In the genomic region with DNA sequence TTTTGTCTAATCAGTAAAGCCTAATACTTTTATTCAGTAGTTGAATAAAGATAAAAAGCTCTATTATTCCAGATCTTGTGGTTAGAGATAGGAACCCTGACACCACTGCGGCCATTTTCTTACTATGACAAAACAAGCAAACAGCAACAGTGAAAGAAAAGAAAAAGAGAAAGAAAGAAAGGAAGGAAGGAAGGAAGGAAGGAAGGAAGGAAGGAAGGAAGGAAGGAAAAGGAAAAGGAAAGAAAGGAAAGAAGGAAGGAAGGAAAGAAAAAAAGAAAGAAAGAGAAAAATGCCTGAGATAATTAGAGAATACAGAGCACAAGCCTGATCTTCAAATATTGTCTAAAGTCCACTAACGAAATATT, we compare ENCODE assay signal across 10 cellular contexts.
DNase-seq lines count a peak whose midpoint lies in the region; ATAC-seq and TF ChIP-seq lines count a peak whose summit lies in the region.
"Had no signal": no experiment of that assay in that cellular context is flagged by ENCODE, and none has a peak within 500 bp of the region (broad histone marks: within the 10 kb centered on the region; RNA-seq: fewer than 3 reads in every experiment).

No MANE protein-coding gene starts in this region.

- no peaks in the 10 kb centered on the region for H3K9me2 ChIP-seq in Loucy (replicated peaks; ENCODE audit: low read depth, low read length)

- peak overlapping the region; percentile 86 for H3K27ac Mint-ChIP-seq in CD8-positive, alpha-beta T cell
- H3K27ac Mint-ChIP-seq in neural progenitor cell: no peak overlapping the region

- no peak for DNase-seq in CD8-positive, alpha-beta T cell
- DNase-seq in brain microvascular endothelial cell: no peak
- DNase-seq in neural progenitor cell (ENCODE audit: low spot score): no peak
- no peak for DNase-seq in heart right ventricle
- no peak for DNase-seq in SW480 (ENCODE audit: low spot score)
- DNase-seq in activated T-cell treated with anti-CD3 and anti-CD28 coated beads, Interleukin-2, amount 50 U/mL, for 4 hours: no peak
- DNase-seq: NCI-H1105 had no signal

- no peaks in the 10 kb centered on the region for H3K9me3 ChIP-seq in CD8-positive, alpha-beta T cell (ENCODE audit: low read length)
- H3K9me3 ChIP-seq in Loucy (ENCODE audit: insufficient read depth, low read depth, low read length): no peaks in the 10 kb centered on the region
- H3K9me3 ChIP-seq in neural progenitor cell (ENCODE audit: low read depth): no peaks in the 10 kb centered on the region
- H3K9me3 ChIP-seq in heart right ventricle: no peaks in the 10 kb centered on the region

- H3K4me2 ChIP-seq in Loucy (ENCODE audit: low read depth, low read length, poor library complexity, severe bottlenecking): peak overlapping the region; percentile 57
- H3K4me2 ChIP-seq in neural progenitor cell: no peak overlapping the region

- no peaks in the 10 kb centered on the region for H3K36me3 ChIP-seq in CD8-positive, alpha-beta T cell (ENCODE audit: insufficient read depth, low read length)
- H3K36me3 ChIP-seq in Loucy (ENCODE audit: insufficient read depth, low read length) (no peaks in the 10 kb centered on the region), brain microvascular endothelial cell (replicated peaks) (no peaks in the 10 kb centered on the region), neural progenitor cell (no peaks in the 10 kb centered on the region), heart right ventricle (no peaks in the 10 kb centered on the region)

- intact Hi-C loops in CD8-positive, alpha-beta T cell (cut with DNase I, micrococcal nuclease): no loop called here
- intact Hi-C loops in heart right ventricle (cut with DNase I): no loop called here

- H3K27ac ChIP-seq in CD8-positive, alpha-beta T cell (ENCODE audit: low read depth, low read length): no peak overlapping the region
- H3K27ac ChIP-seq in brain microvascular endothelial cell (peak overlapping the region; percentile 84), neural progenitor cell (peak overlapping the region; percentile 57), heart right ventricle (peak overlapping the region in 1 of 10 donors; percentile 69)

- no peak for ATAC-seq in CD8-positive, alpha-beta T cell
- ATAC-seq in HG03095 (IDR thresholded peaks at IDR 0.05; ENCODE audit: unreplicated experiment) (no peak), heart right ventricle (no peak)
- ATAC-seq in activated T-cell treated with anti-CD3 and anti-CD28 coated beads, Interleukin-2, amount 50 U/mL, for 4 hours: no peak

- POLR2A ChIA-PET in CD8-positive, alpha-beta T cell (lab: Charles Lee): interaction anchor here (0.7 to 1.2 kb wide), 2 partner anchors 140 to 522 kb away, joined by 3 read pairs; partner anchors contain the start of gene ETV1

- H3F3A ChIP-seq in Loucy (ENCODE audit: low read depth) (peaks cover 6% of the 10 kb centered on the region; the same call in 1 of the 2 replicates), neural progenitor cell (ENCODE audit: low read depth) (peaks cover 19% of the 10 kb centered on the region)

- H2AFZ ChIP-seq in Loucy (ENCODE audit: low read length): no peak overlapping the region
- H2AFZ ChIP-seq in neural progenitor cell (replicated peaks): no peak overlapping the region

- H3K4me1 ChIP-seq in CD8-positive, alpha-beta T cell (ENCODE audit: insufficient read depth, low read length): peaks cover 21% of the 10 kb centered on the region
- peaks cover 22% of the 10 kb centered on the region for H3K4me1 ChIP-seq in Loucy (ENCODE audit: insufficient read depth, low read length, poor library complexity, severe bottlenecking)
- H3K4me1 ChIP-seq in neural progenitor cell: peaks cover 34% of the 10 kb centered on the region
- H3K4me1 ChIP-seq in heart right ventricle: peaks cover 0 to 19% (median 0%) of the 10 kb centered on the region in 9 donors

- peaks cover 19% of the 10 kb centered on the region for H3K4me1 Mint-ChIP-seq in CD8-positive, alpha-beta T cell (ENCODE audit: low read depth)
- H3K4me1 Mint-ChIP-seq in neural progenitor cell: peaks cover 25% of the 10 kb centered on the region
- H3K4me1 Mint-ChIP-seq in activated T-cell treated with anti-CD3 and anti-CD28 coated beads, Interleukin-2, amount 50 U/mL, for 4 hours (ENCODE audit: low read depth): peaks cover 17% of the 10 kb centered on the region

- 91 to 92% methylated on average over 2 of the region's 2 CpGs for WGBS in heart right ventricle, 2 donors

- in situ Hi-C loops in brain microvascular endothelial cell (cut with HindIII; ENCODE audit: low pct_ligation_motif_present, low sequenced_read_pairs): no loop called here

- CTCF ChIA-PET in CD8-positive, alpha-beta T cell (lab: Charles Lee): interaction anchor here (0.7 kb wide), 1 partner anchor 21 kb away, joined by 3 read pairs; no protein-coding TSS in a partner anchor

- no peaks in the 10 kb centered on the region for H3K36me3 Mint-ChIP-seq in CD8-positive, alpha-beta T cell
- peaks cover 2% of the 10 kb centered on the region for H3K36me3 Mint-ChIP-seq in neural progenitor cell
- H3K36me3 Mint-ChIP-seq in activated T-cell treated with anti-CD3 and anti-CD28 coated beads, Interleukin-2, amount 50 U/mL, for 4 hours (ENCODE audit: insufficient read depth): no peaks in the 10 kb centered on the region

- H3K9me3 Mint-ChIP-seq in CD8-positive, alpha-beta T cell: no peaks in the 10 kb centered on the region
- H3K9me3 Mint-ChIP-seq in neural progenitor cell: peaks cover 3% of the 10 kb centered on the region
- H3K9me3 Mint-ChIP-seq in activated T-cell treated with anti-CD3 and anti-CD28 coated beads, Interleukin-2, amount 50 U/mL, for 4 hours: no peaks in the 10 kb centered on the region

- H3K27me3 Mint-ChIP-seq in CD8-positive, alpha-beta T cell (ENCODE audit: low read depth): no peaks in the 10 kb centered on the region
- H3K27me3 Mint-ChIP-seq in neural progenitor cell (ENCODE audit: insufficient read depth, low read depth): peaks cover 8% of the 10 kb centered on the region
- no peaks in the 10 kb centered on the region for H3K27me3 Mint-ChIP-seq in activated T-cell treated with anti-CD3 and anti-CD28 coated beads, Interleukin-2, amount 50 U/mL, for 4 hours (ENCODE audit: low read depth)

- no peaks in the 10 kb centered on the region for H3K27me3 ChIP-seq in CD8-positive, alpha-beta T cell (ENCODE audit: insufficient read depth, low read length)
- H3K27me3 ChIP-seq in Loucy (ENCODE audit: insufficient read depth, low read length, poor library complexity, severe bottlenecking) (peaks cover 31% of the 10 kb centered on the region), brain microvascular endothelial cell (replicated peaks) (no peaks in the 10 kb centered on the region), neural progenitor cell (no peaks in the 10 kb centered on the region), heart right ventricle (no peaks in the 10 kb centered on the region)

- no peak for TF ChIP-seq CTCF in CD8-positive, alpha-beta T cell (IDR thresholded peaks at IDR 0.05)
- TF ChIP-seq CTCF in Loucy (conservative IDR thresholded peaks at IDR 0.05; ENCODE audit: low read length) (no peak), brain microvascular endothelial cell (IDR thresholded peaks at IDR 0.05; ENCODE audit: low read depth, low read length, missing control alignments) (no peak), neural progenitor cell (IDR thresholded peaks at IDR 0.05) (no peak), heart right ventricle (IDR thresholded peaks at IDR 0.05) (no peak)

- no peak overlapping the region for H3K9ac ChIP-seq in Loucy (ENCODE audit: low read depth, low read length, poor library complexity, severe bottlenecking)
- no peak overlapping the region for H3K9ac ChIP-seq in neural progenitor cell

- no peaks in the 10 kb centered on the region for H3K79me2 ChIP-seq in Loucy (ENCODE audit: insufficient read depth, low read length)
- H3K79me2 ChIP-seq in neural progenitor cell (ENCODE audit: low read depth): no peaks in the 10 kb centered on the region

- H3K4me3 ChIP-seq in CD8-positive, alpha-beta T cell (ENCODE audit: low read depth, low read length): no peak overlapping the region
- no peak overlapping the region for H3K4me3 ChIP-seq in Loucy (ENCODE audit: low read length, poor library complexity, severe bottlenecking)
- H3K4me3 ChIP-seq in brain microvascular endothelial cell (ENCODE audit: low read depth, low read length): no peak overlapping the region
- H3K4me3 ChIP-seq in neural progenitor cell: no peak overlapping the region
- H3K4me3 ChIP-seq in heart right ventricle: no peak overlapping the region
- H3K4me3 ChIP-seq: GM12878 had no signal

- H4K20me1 ChIP-seq in Loucy (ENCODE audit: insufficient read depth, low read length, poor library complexity, severe bottlenecking) (no peaks in the 10 kb centered on the region), neural progenitor cell (ENCODE audit: low read depth) (no peaks in the 10 kb centered on the region)

- H3K4me3 Mint-ChIP-seq in CD8-positive, alpha-beta T cell: peak overlapping the region; percentile 16
- H3K4me3 Mint-ChIP-seq in neural progenitor cell: no peak overlapping the region
- no peak overlapping the region for H3K4me3 Mint-ChIP-seq in activated T-cell treated with anti-CD3 and anti-CD28 coated beads, Interleukin-2, amount 50 U/mL, for 4 hours
